13 cellular contexts compared by ENCODE assay signal in the genomic region with DNA sequence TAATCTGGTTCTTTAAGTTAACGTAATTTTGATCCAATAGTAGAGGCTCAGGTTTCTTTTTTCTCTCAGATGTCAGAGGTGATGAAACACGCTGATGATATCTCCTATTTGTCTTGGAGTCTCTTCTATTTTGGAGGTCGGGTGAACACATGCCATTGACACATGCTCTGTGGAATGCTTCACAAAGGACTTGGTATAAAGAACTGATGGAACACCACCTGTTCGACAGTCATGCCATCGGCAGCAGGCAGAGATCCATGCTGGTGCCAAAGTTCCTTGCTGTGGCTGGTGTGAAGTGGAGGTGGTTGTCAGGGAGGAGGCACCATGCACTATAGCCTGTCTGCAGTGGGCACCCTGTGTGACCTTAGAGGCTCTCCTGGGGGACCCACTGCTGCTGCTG.
"Had no signal": no experiment of that assay in that cellular context is flagged by ENCODE, and none has a peak within 500 bp of the region (broad histone marks: within the 10 kb centered on the region; RNA-seq: fewer than 3 reads in every experiment).

No MANE protein-coding gene starts in this region.

- H3K9me3 ChIP-seq: heart right ventricle, neutrophil, suprapubic skin, thyroid gland, upper lobe of left lung, vagina had no signal

- H3K4me1 ChIP-seq: heart right ventricle, suprapubic skin, vagina had no signal

- DNase-seq: effector memory CD4-positive, alpha-beta T cell; heart right ventricle; hypothalamus; kidney glomerular epithelial cell; right cardiac atrium; stimulated activated CD4-positive, alpha-beta T cell treated with anti-CD3 and anti-CD28 coated beads, Interleukin-4, amount 100 ng/mL, for 4 hours; stimulated activated naive CD4-positive, alpha-beta T cell; thyroid gland; upper lobe of left lung had no signal

- H3K4me3 ChIP-seq: heart right ventricle, suprapubic skin, thyroid gland, upper lobe of left lung, vagina had no signal

- H3K27me3 ChIP-seq: heart right ventricle, neutrophil, suprapubic skin, thyroid gland, upper lobe of left lung, vagina had no signal

- H3K27ac ChIP-seq: heart right ventricle, neutrophil, suprapubic skin, upper lobe of left lung, vagina had no signal

- H3K36me3 ChIP-seq: suprapubic skin, vagina had no signal

- ATAC-seq: esophagus mucosa, heart right ventricle, right cardiac atrium had no signal
